16 cellular contexts compared by ENCODE assay signal in genomic region chr9:125586173-125586512, GRCh38.
DNase-seq lines count a peak whose midpoint lies in the region; ATAC-seq and TF ChIP-seq lines count a peak whose summit lies in the region.
"Had no signal": no experiment of that assay in that cellular context is flagged by ENCODE, and none has a peak within 500 bp of the region (broad histone marks: within the 10 kb centered on the region; RNA-seq: fewer than 3 reads in every experiment).

No MANE protein-coding gene starts in this region.

- peak in 2 of 4 donors; percentile 6 to 51 for ATAC-seq in right lobe of liver
- no peak for ATAC-seq in GM19455 (IDR thresholded peaks at IDR 0.05; ENCODE audit: unreplicated experiment)
- ATAC-seq in HG02678 (IDR thresholded peaks at IDR 0.05; ENCODE audit: unreplicated experiment), result no peak
- ATAC-seq: gastrocnemius medialis had no signal

- intact Hi-C loops in right lobe of liver (cut with DNase I), result no loop called here

- CTCF ChIA-PET in activated CD4-positive, alpha-beta memory T cell treated with anti-CD3 and anti-CD28 coated beads, Interleukin-2, amount 10 ng/mL, durations not matched to agents 7 days and 5 days (lab: Charles Lee), result no interaction called here

- H3K9me3 ChIP-seq in right lobe of liver, result no peaks in the 10 kb centered on the region
- H3K9me3 ChIP-seq: gastrocnemius medialis, left ventricle myocardium inferior, thoracic aorta had no signal

- H3K4me3 ChIP-seq in right lobe of liver, result no peak overlapping the region
- H3K4me3 ChIP-seq: dorsolateral prefrontal cortex, gastrocnemius medialis, left ventricle myocardium inferior, thoracic aorta had no signal

- no peaks in the 10 kb centered on the region for H3K27me3 Mint-ChIP-seq in activated CD4-positive, alpha-beta memory T cell treated with anti-CD3 and anti-CD28 coated beads, Interleukin-2, amount 10 ng/mL, durations not matched to agents 7 days and 5 days

- H3K4me1 Mint-ChIP-seq in activated CD4-positive, alpha-beta memory T cell treated with anti-CD3 and anti-CD28 coated beads, Interleukin-2, amount 10 ng/mL, durations not matched to agents 7 days and 5 days, result peaks cover 1% of the 10 kb centered on the region

- DNase-seq in DMS153 (lab: John Stamatoyannopoulos, UW), result peak; percentile 83
- peak; percentile 65 for DNase-seq in NCI-H1092 treated with DMSO at 0.1 percent for 48 hours (lab: John Stamatoyannopoulos, UW)
- peak; percentile 63 for DNase-seq in NCI-H69 (lab: John Stamatoyannopoulos, UW)
- no peak for DNase-seq in right lobe of liver
- DNase-seq in activated CD4-positive, alpha-beta memory T cell treated with anti-CD3 and anti-CD28 coated beads, Interleukin-2, amount 10 ng/mL, durations not matched to agents 7 days and 5 days, result no peak
- no peak for DNase-seq in NOMO-1 treated with DMSO at 0.1 percent for 48 hours (lab: John Stamatoyannopoulos, UW; ENCODE audit: unreplicated experiment)
- DNase-seq: activated CD4-positive, alpha-beta T cell treated with anti-CD3 and anti-CD28 coated beads, Interleukin-2, amount 50 U/mL, for 4 hours; dorsolateral prefrontal cortex; erythroblast; gastrocnemius medialis; left ventricle myocardium inferior; stimulated activated CD4-positive, alpha-beta T cell treated with anti-CD3 and anti-CD28 coated beads, Interleukin-2, amount 100 ng/mL, for 48 hours had no signal

- H3K36me3 Mint-ChIP-seq in activated CD4-positive, alpha-beta memory T cell treated with anti-CD3 and anti-CD28 coated beads, Interleukin-2, amount 10 ng/mL, durations not matched to agents 7 days and 5 days (ENCODE audit: low read depth), result peaks cover 2% of the 10 kb centered on the region

- no peaks in the 10 kb centered on the region for H3K27me3 ChIP-seq in right lobe of liver
- H3K27me3 ChIP-seq: dorsolateral prefrontal cortex, gastrocnemius medialis had no signal

- TF ChIP-seq POLR2A in right lobe of liver (IDR thresholded peaks at IDR 0.05), result no peak

- no peaks in the 10 kb centered on the region for H3K36me3 ChIP-seq in right lobe of liver

- H3K4me1 ChIP-seq in right lobe of liver, result peaks cover 0 to 31% (median 10%) of the 10 kb centered on the region in 4 donors
- H3K4me1 ChIP-seq: left ventricle myocardium inferior had no signal

- no peak for TF ChIP-seq CTCF in right lobe of liver (IDR thresholded peaks at IDR 0.05)

- POLR2A ChIA-PET in activated CD4-positive, alpha-beta memory T cell treated with anti-CD3 and anti-CD28 coated beads, Interleukin-2, amount 10 ng/mL, durations not matched to agents 7 days and 5 days (lab: Charles Lee), result no interaction called here

- no peak overlapping the region for H3K27ac Mint-ChIP-seq in activated CD4-positive, alpha-beta memory T cell treated with anti-CD3 and anti-CD28 coated beads, Interleukin-2, amount 10 ng/mL, durations not matched to agents 7 days and 5 days

- 16% methylated on average over 2 of the region's 3 CpGs for WGBS in right lobe of liver (ENCODE audit: insufficient coverage, low coverage, low lambda C conversion rate, missing lambda C conversion rate)

- peak overlapping the region in 2 of 3 donors; percentile 70 to 87 for H3K27ac ChIP-seq in right lobe of liver
- H3K27ac ChIP-seq: dorsolateral prefrontal cortex, gastrocnemius medialis, left ventricle myocardium inferior, RWPE1, thoracic aorta had no signal

- no peak overlapping the region for H3K4me3 Mint-ChIP-seq in activated CD4-positive, alpha-beta memory T cell treated with anti-CD3 and anti-CD28 coated beads, Interleukin-2, amount 10 ng/mL, durations not matched to agents 7 days and 5 days

- H3K9me3 Mint-ChIP-seq in activated CD4-positive, alpha-beta memory T cell treated with anti-CD3 and anti-CD28 coated beads, Interleukin-2, amount 10 ng/mL, durations not matched to agents 7 days and 5 days, result no peaks in the 10 kb centered on the region

Comparison
In these comparisons a context has a peak if more than half of its experiments do, and no peak if none do; other contexts are left out.
1. DNase-seq: peak in DMS153 (single experiment), NCI-H1092 treated with DMSO at 0.1 percent for 48 hours (single experiment) and NCI-H69 (single experiment); none in right lobe of liver (0 of 3), activated CD4-positive, alpha-beta memory T cell treated with anti-CD3 and anti-CD28 coated beads, Interleukin-2, amount 10 ng/mL, durations not matched to agents 7 days and 5 days (single experiment) and NOMO-1 treated with DMSO at 0.1 percent for 48 hours (single experiment).